In genomic region chr15:56716334-56716733, GRCh38 we compare ENCODE assay signal across 30 cellular contexts.
"Had no signal": no experiment of that assay in that cellular context is flagged by ENCODE, and none has a peak within 500 bp of the region (broad histone marks: within the 10 kb centered on the region; RNA-seq: fewer than 3 reads in every experiment).

No MANE protein-coding gene starts in this region.

- H3K27ac Mint-ChIP-seq: activated CD4-positive, alpha-beta memory T cell treated with anti-CD3 and anti-CD28 coated beads for 36 hours; activated CD4-positive, alpha-beta T cell treated with anti-CD3 and anti-CD28 coated beads for 36 hours; activated CD4-positive, alpha-beta T cell treated with anti-CD3 and anti-CD28 coated beads, Interleukin-2, amount 10 ng/mL, durations not matched to agents 24 days and 14 days; activated CD8-positive, alpha-beta memory T cell treated with anti-CD3 and anti-CD28 coated beads, Interleukin-2, amount 10 ng/mL, durations not matched to agents 7 days and 5 days; activated CD8-positive, alpha-beta T cell treated with anti-CD3 and anti-CD28 coated beads, Interleukin-2, amount 10 ng/mL, durations not matched to agents 7 days and 5 days; activated naive CD8-positive, alpha-beta T cell; activated T-cell treated with anti-CD3 and anti-CD28 coated beads, Interleukin-2, amount 50 U/mL, for 24 hours; activated T-cell treated with anti-CD3 and anti-CD28 coated beads, Interleukin-2, amount 50 U/mL, for 72 hours; dendritic cell treated with granulocyte-macrophage colony-stimulating factor and Interleukin-4, amounts not matched to agents 40 ng/mL and 50 ng/mL, for 4 days had no signal

- H3K4me3 Mint-ChIP-seq: activated CD4-positive, alpha-beta memory T cell treated with anti-CD3 and anti-CD28 coated beads for 36 hours; activated CD4-positive, alpha-beta T cell treated with anti-CD3 and anti-CD28 coated beads for 36 hours; activated CD4-positive, alpha-beta T cell treated with anti-CD3 and anti-CD28 coated beads, Interleukin-2, amount 10 ng/mL, durations not matched to agents 24 days and 14 days; activated CD8-positive, alpha-beta memory T cell treated with anti-CD3 and anti-CD28 coated beads, Interleukin-2, amount 10 ng/mL, durations not matched to agents 7 days and 5 days; activated CD8-positive, alpha-beta T cell treated with anti-CD3 and anti-CD28 coated beads, Interleukin-2, amount 10 ng/mL, durations not matched to agents 7 days and 5 days; activated naive CD8-positive, alpha-beta T cell; activated T-cell treated with anti-CD3 and anti-CD28 coated beads, Interleukin-2, amount 50 U/mL, for 24 hours; activated T-cell treated with anti-CD3 and anti-CD28 coated beads, Interleukin-2, amount 50 U/mL, for 72 hours; central memory CD8-positive, alpha-beta T cell; dendritic cell treated with granulocyte-macrophage colony-stimulating factor and Interleukin-4, amounts not matched to agents 40 ng/mL and 50 ng/mL, for 4 days had no signal

- ATAC-seq: activated CD4-positive, alpha-beta T cell treated with anti-CD3 and anti-CD28 coated beads for 36 hours; activated CD8-positive, alpha-beta memory T cell treated with anti-CD3 and anti-CD28 coated beads, Interleukin-2, amount 10 ng/mL, durations not matched to agents 7 days and 5 days; activated CD8-positive, alpha-beta T cell treated with anti-CD3 and anti-CD28 coated beads, Interleukin-2, amount 10 ng/mL, durations not matched to agents 7 days and 5 days; activated T-cell treated with anti-CD3 and anti-CD28 coated beads, Interleukin-2, amount 50 U/mL, for 72 hours had no signal

- H3K36me3 ChIP-seq: brain microvascular endothelial cell, esophagus squamous epithelium had no signal

- H3K9me3 ChIP-seq: esophagus squamous epithelium had no signal

- H3K36me3 Mint-ChIP-seq: activated CD4-positive, alpha-beta memory T cell treated with anti-CD3 and anti-CD28 coated beads for 36 hours had no signal

- DNase-seq: activated CD4-positive, alpha-beta memory T cell treated with anti-CD3 and anti-CD28 coated beads for 36 hours; activated CD4-positive, alpha-beta T cell treated with anti-CD3 and anti-CD28 coated beads for 36 hours; activated CD4-positive, alpha-beta T cell treated with anti-CD3 and anti-CD28 coated beads, Interleukin-2, amount 10 ng/mL, durations not matched to agents 24 days and 14 days; activated CD4-positive, CD25-positive, alpha-beta regulatory T cell; activated CD4-positive, CD25-positive, alpha-beta regulatory T cell treated with anti-CD3 and anti-CD28 coated beads, Interleukin-2, amount 50 U/mL, for 72 hours; activated CD8-positive, alpha-beta memory T cell treated with anti-CD3 and anti-CD28 coated beads, Interleukin-2, amount 10 ng/mL, durations not matched to agents 7 days and 5 days; activated CD8-positive, alpha-beta memory T cell treated with anti-CD3 and anti-CD28 coated beads, Interleukin-2, amount 50 U/mL, for 4 hours; activated CD8-positive, alpha-beta T cell treated with anti-CD3 and anti-CD28 coated beads, Interleukin-2, amount 10 ng/mL, durations not matched to agents 7 days and 5 days; activated effector memory CD4-positive, alpha-beta T cell treated with Interleukin-2 at 50 U/mL for 16 hours; activated gamma-delta T cell treated with Interleukin-2 at 50 U/mL for 16 hours; activated naive CD4-positive, alpha-beta T cell treated with anti-CD3 and anti-CD28 coated beads, Interleukin-2, amount 50 U/mL, for 16 hours; activated naive CD4-positive, alpha-beta T cell treated with Interleukin-2 at 50 U/mL for 16 hours; activated T-cell treated with anti-CD3 and anti-CD28 coated beads, Interleukin-2, amount 50 U/mL, for 24 hours; activated T-cell treated with anti-CD3 and anti-CD28 coated beads, Interleukin-2, amount 50 U/mL, for 72 hours; amniotic stem cell; anterior cingulate cortex; brain microvascular endothelial cell; dorsolateral prefrontal cortex; effector memory CD4-positive, alpha-beta T cell; erythroblast; esophagus squamous epithelium; head of caudate nucleus; T-helper 2 cell had no signal

- FAIRE-seq: astrocyte, bronchial epithelial cell, frontal cortex had no signal

- H3K27me3 ChIP-seq: brain microvascular endothelial cell, dorsolateral prefrontal cortex, esophagus squamous epithelium had no signal

- H3K27ac ChIP-seq: brain microvascular endothelial cell, coronary artery, dorsolateral prefrontal cortex, esophagus squamous epithelium had no signal

- H3K27me3 Mint-ChIP-seq: activated CD4-positive, alpha-beta memory T cell treated with anti-CD3 and anti-CD28 coated beads for 36 hours; activated CD4-positive, alpha-beta T cell treated with anti-CD3 and anti-CD28 coated beads for 36 hours; activated CD4-positive, alpha-beta T cell treated with anti-CD3 and anti-CD28 coated beads, Interleukin-2, amount 10 ng/mL, durations not matched to agents 24 days and 14 days; activated CD8-positive, alpha-beta memory T cell treated with anti-CD3 and anti-CD28 coated beads, Interleukin-2, amount 10 ng/mL, durations not matched to agents 7 days and 5 days; activated naive CD8-positive, alpha-beta T cell; activated T-cell treated with anti-CD3 and anti-CD28 coated beads, Interleukin-2, amount 50 U/mL, for 24 hours; central memory CD8-positive, alpha-beta T cell; dendritic cell treated with granulocyte-macrophage colony-stimulating factor and Interleukin-4, amounts not matched to agents 40 ng/mL and 50 ng/mL, for 4 days had no signal

- H3K9me3 Mint-ChIP-seq: activated CD4-positive, alpha-beta memory T cell treated with anti-CD3 and anti-CD28 coated beads for 36 hours; activated CD4-positive, alpha-beta T cell treated with anti-CD3 and anti-CD28 coated beads, Interleukin-2, amount 10 ng/mL, durations not matched to agents 24 days and 14 days; activated T-cell treated with anti-CD3 and anti-CD28 coated beads, Interleukin-2, amount 50 U/mL, for 72 hours; central memory CD8-positive, alpha-beta T cell; dendritic cell treated with granulocyte-macrophage colony-stimulating factor and Interleukin-4, amounts not matched to agents 40 ng/mL and 50 ng/mL, for 4 days had no signal

- H3K4me3 ChIP-seq: coronary artery, dorsolateral prefrontal cortex, esophagus squamous epithelium had no signal
